Comparison of ENCODE assay signal across 8 cellular contexts in genomic region chr3:194682651-194683310, GRCh38. TPM values are rescaled to one million over a fixed set of nuclear protein-coding genes. Genes with fewer than 3 reads are reported as not detected.
DNase-seq lines count a peak whose midpoint lies in the region; ATAC-seq and TF ChIP-seq lines count a peak whose summit lies in the region.

No MANE protein-coding gene starts in this region.

- H3K27me3 Mint-ChIP-seq in activated CD4-positive, alpha-beta T cell treated with anti-CD3 and anti-CD28 coated beads, Interleukin-2, amount 10 ng/mL, durations not matched to agents 7 days and 5 days = peaks cover 44% of the 10 kb centered on the region

- no peak overlapping the region for H3K27ac Mint-ChIP-seq in activated CD4-positive, alpha-beta T cell treated with anti-CD3 and anti-CD28 coated beads, Interleukin-2, amount 10 ng/mL, durations not matched to agents 7 days and 5 days

- TF ChIP-seq CTCF in HL-60 (IDR thresholded peaks at IDR 0.05; ENCODE audit: insufficient read depth, low read length) (peak; percentile 93), lung (IDR thresholded peaks at IDR 0.05; ENCODE audit: control extremely low read depth, extremely low read depth) (peak; percentile 89)

- H3K36me3 ChIP-seq in lung (ENCODE audit: control insufficient read depth in 2 of 2, insufficient read depth in 2 of 2, low read length in 2 of 2) = peaks cover 0 to 5% of the 10 kb centered on the region in 2 donors

- peaks cover 0 to 13% of the 10 kb centered on the region in 2 donors for H3K4me1 ChIP-seq in lung (ENCODE audit: control insufficient read depth in 2 of 2, insufficient read depth in 2 of 2, low read length in 2 of 2)

- peaks cover 40% of the 10 kb centered on the region for H3K4me1 Mint-ChIP-seq in activated CD4-positive, alpha-beta T cell treated with anti-CD3 and anti-CD28 coated beads, Interleukin-2, amount 10 ng/mL, durations not matched to agents 7 days and 5 days

- ATAC-seq in GM19035 (IDR thresholded peaks at IDR 0.05; ENCODE audit: unreplicated experiment) (peak; percentile 45), lung (ENCODE audit: insufficient read depth, low FRiP score) (peak; percentile 62)

- peak overlapping the region; percentile 20; the same call in 1 of the 2 replicates for H3K27ac ChIP-seq in HL-60 (replicated peaks)
- H3K27ac ChIP-seq in lung (ENCODE audit: low read depth in 1 of 2, low read length in 1 of 2) = peak overlapping the region in 1 of 2 donors; percentile 34

- CTCF ChIA-PET in activated CD4-positive, alpha-beta T cell treated with anti-CD3 and anti-CD28 coated beads, Interleukin-2, amount 10 ng/mL, durations not matched to agents 7 days and 5 days (lab: Charles Lee) = interaction anchor here (0.6 to 3.3 kb wide), 34 partner anchors 10 to 1035 kb away, joined by 3 to 59 read pairs (median 4); partner anchors contain the start of gene LSG1

- H3K9me3 Mint-ChIP-seq in activated CD4-positive, alpha-beta T cell treated with anti-CD3 and anti-CD28 coated beads, Interleukin-2, amount 10 ng/mL, durations not matched to agents 7 days and 5 days = no peaks in the 10 kb centered on the region

- DNase-seq in AG08396 (ENCODE audit: low spot score) = peak; percentile 81
- peak; percentile 78 to 82 for DNase-seq in HL-60 (ENCODE audit: low read depth in 1 of 2, low spot score in 1 of 2)
- peak; percentile 43 for DNase-seq in NCI-H748 treated with DMSO at 0.1 percent for 48 hours (lab: John Stamatoyannopoulos, UW)
- peak; percentile 77 for DNase-seq in activated CD4-positive, alpha-beta T cell treated with anti-CD3 and anti-CD28 coated beads, Interleukin-2, amount 10 ng/mL, durations not matched to agents 7 days and 5 days
- peak; percentile 77 for DNase-seq in ecto neural progenitor cell (ENCODE audit: low spot score)
- peak; percentile 81 for DNase-seq in lung (ENCODE audit: low spot score)
- peak; percentile 37 for DNase-seq in stimulated activated CD8-positive, alpha-beta memory T cell treated with anti-CD3 and anti-CD28 coated beads, Interleukin-12 subunit alpha, Interleukin-12 subunit beta, amount 100 ng/mL, for 4 hours (ENCODE audit: low read depth)

- H3K4me3 Mint-ChIP-seq in activated CD4-positive, alpha-beta T cell treated with anti-CD3 and anti-CD28 coated beads, Interleukin-2, amount 10 ng/mL, durations not matched to agents 7 days and 5 days = no peak overlapping the region

- H3K36me3 Mint-ChIP-seq in activated CD4-positive, alpha-beta T cell treated with anti-CD3 and anti-CD28 coated beads, Interleukin-2, amount 10 ng/mL, durations not matched to agents 7 days and 5 days (ENCODE audit: low read depth) = no peaks in the 10 kb centered on the region

- POLR2A ChIA-PET in activated CD4-positive, alpha-beta T cell treated with anti-CD3 and anti-CD28 coated beads, Interleukin-2, amount 10 ng/mL, durations not matched to agents 7 days and 5 days (lab: Charles Lee) = interaction anchor here (0.7 kb wide), 1 partner anchor 337 kb away, joined by 3 read pairs; no protein-coding TSS in a partner anchor

- 35 to 37% methylated on average over 15 of the region's 15 CpGs for WGBS in lung, 2 donors

- no peaks in the 10 kb centered on the region for H3K9me3 ChIP-seq in lung (ENCODE audit: control insufficient read depth in 2 of 2, insufficient read depth in 1 of 2, low read length in 1 of 2)

- no peaks in the 10 kb centered on the region for H3K27me3 ChIP-seq in HL-60 (ENCODE audit: insufficient read depth, poor library complexity, severe bottlenecking)
- no peaks in the 10 kb centered on the region for H3K27me3 ChIP-seq in lung (ENCODE audit: control insufficient read depth, insufficient read depth)

- H3K4me3 ChIP-seq in HL-60 (replicated peaks; ENCODE audit: insufficient read depth, low read length) (no peak overlapping the region), lung (no peak overlapping the region)

RNA-seq across cellular contexts. Expression of gene FAM43A, which starts 2.9 kb away (rescaled TPM):
- under 1 TPM; 0.54 to 0.69 TPM for total RNA-seq in activated CD4-positive, alpha-beta T cell treated with anti-CD3 and anti-CD28 coated beads, Interleukin-2, amount 10 ng/mL, durations not matched to agents 7 days and 5 days
- total RNA-seq in lung = 10 to 100 TPM; 13.3 to 16.1 TPM
- 10 to 100 TPM in 1 of 2 donors, 1 to 10 TPM in 1; 8.4 to 16.4 TPM for polyA plus RNA-seq in lung

RNA-seq across cellular contexts. Expression of gene LSG1, which starts 10.8 kb away (rescaled TPM):
- 10 to 100 TPM; 42.5 to 44.6 TPM for total RNA-seq in activated CD4-positive, alpha-beta T cell treated with anti-CD3 and anti-CD28 coated beads, Interleukin-2, amount 10 ng/mL, durations not matched to agents 7 days and 5 days
- total RNA-seq in lung = 10 to 100 TPM; 26.0 to 37.4 TPM
- polyA plus RNA-seq in lung = 10 to 100 TPM; 19.4 to 22.9 TPM

RNA-seq across cellular contexts. Expression of gene TMEM44, which starts 49.6 kb away (rescaled TPM):
- 1 to 10 TPM; 1.9 to 2.7 TPM for total RNA-seq in activated CD4-positive, alpha-beta T cell treated with anti-CD3 and anti-CD28 coated beads, Interleukin-2, amount 10 ng/mL, durations not matched to agents 7 days and 5 days
- 10 to 100 TPM; 16.6 to 17.7 TPM for total RNA-seq in lung
- 10 to 100 TPM; 10.4 to 23.5 TPM for polyA plus RNA-seq in lung

Comparison
In these comparisons a context has a peak if more than half of its experiments do, and no peak if none do; other contexts are left out.
1. RNA of gene FAM43A, which starts 2.9 kb away (total RNA-seq): 13.3 to 16.1 TPM in lung; 0.54 to 0.69 TPM in activated CD4-positive, alpha-beta T cell treated with anti-CD3 and anti-CD28 coated beads, Interleukin-2, amount 10 ng/mL, durations not matched to agents 7 days and 5 days; every median in the first group is over 4 times any median in the second.
2. RNA of gene TMEM44, which starts 49.6 kb away (total RNA-seq): 16.6 to 17.7 TPM in lung; 1.9 to 2.7 TPM in activated CD4-positive, alpha-beta T cell treated with anti-CD3 and anti-CD28 coated beads, Interleukin-2, amount 10 ng/mL, durations not matched to agents 7 days and 5 days; every median in the first group is over 4 times any median in the second.
3. Peak in every context shown above with its lines, with median percentiles within 50 percentile points of each other: DNase-seq.